Comparison of ENCODE assay signal across 23 cellular contexts in the genomic region with DNA sequence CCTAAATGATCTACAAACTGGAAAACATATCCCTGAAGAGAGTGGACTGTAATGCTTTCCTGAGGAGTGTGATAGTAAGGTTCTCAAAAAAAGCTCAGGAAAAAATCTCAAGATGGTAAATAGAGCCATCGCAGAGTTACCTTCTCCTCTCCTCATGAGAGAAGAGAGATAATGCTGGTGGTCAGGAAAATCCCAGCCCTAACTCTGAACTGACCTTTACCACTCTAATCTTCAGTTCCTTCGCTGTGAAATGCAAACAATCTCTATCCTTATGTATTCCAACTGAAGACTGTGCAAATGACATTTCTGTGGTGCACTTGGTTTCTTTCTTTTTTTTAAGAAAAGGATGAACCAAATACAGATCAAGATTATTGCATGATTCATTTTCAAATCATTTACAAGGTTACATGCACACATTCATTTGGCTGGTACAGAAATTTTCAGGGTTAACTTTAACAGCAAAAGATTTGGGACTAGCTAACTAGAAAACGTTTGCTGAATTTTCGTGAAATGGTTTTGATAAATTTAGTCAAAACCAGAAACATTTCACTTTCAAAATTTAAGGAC. TPM values are rescaled to one million over a fixed set of nuclear protein-coding genes. Genes with fewer than 3 reads are reported as not detected.
DNase-seq lines count a peak whose midpoint lies in the region; ATAC-seq, FAIRE-seq and TF ChIP-seq lines count a peak whose summit lies in the region.
"Had no signal": no experiment of that assay in that cellular context is flagged by ENCODE, and none has a peak within 500 bp of the region (broad histone marks: within the 10 kb centered on the region; RNA-seq: fewer than 3 reads in every experiment).

No MANE protein-coding gene starts in this region.

- no peak for ATAC-seq in HG03108 (IDR thresholded peaks at IDR 0.05; ENCODE audit: unreplicated experiment)
- ATAC-seq in HG02642 (IDR thresholded peaks at IDR 0.05; ENCODE audit: poor library complexity, unreplicated experiment), result no peak
- ATAC-seq: body of pancreas; HCT116; Panc1; stimulated activated naive CD8-positive, alpha-beta T cell treated with anti-CD3 and anti-CD28 coated beads, Interleukin-15, Interleukin-2, amounts not matched to agents 100 U/mL and 50 U/mL, for 24 hours had no signal

- no peak overlapping the region for H3K4me3 ChIP-seq in colonic mucosa
- H3K4me3 ChIP-seq in osteoblast (ENCODE audit: insufficient read depth, low read length), result peak overlapping the region; percentile 28
- H3K4me3 ChIP-seq: body of pancreas, esophagus muscularis mucosa had no signal

- H3K4me1 ChIP-seq in colonic mucosa (peaks cover 4% of the 10 kb centered on the region), osteoblast (ENCODE audit: insufficient read depth, low read length) (peaks cover 23% of the 10 kb centered on the region)

- peaks cover 21% of the 10 kb centered on the region for H3K79me2 ChIP-seq in osteoblast (ENCODE audit: insufficient read depth, low read length)

- no peak overlapping the region for H2AFZ ChIP-seq in osteoblast (ENCODE audit: low read length)

- no peak for TF ChIP-seq CTCF in colonic mucosa (IDR thresholded peaks at IDR 0.05)
- no peak for TF ChIP-seq CTCF in osteoblast (IDR thresholded peaks at IDR 0.05; ENCODE audit: extremely low read depth, low read depth, low read length)

- FAIRE-seq in GM12891 (lab: Jason Lieb, UNC), result peak; percentile 9

- H3K27me3 ChIP-seq in colonic mucosa (no peaks in the 10 kb centered on the region), osteoblast (ENCODE audit: insufficient read depth, low read length) (no peaks in the 10 kb centered on the region)
- H3K27me3 ChIP-seq: body of pancreas, esophagus muscularis mucosa had no signal

- H3K27ac ChIP-seq in colonic mucosa, result peak overlapping the region; percentile 34
- H3K27ac ChIP-seq in osteoblast (ENCODE audit: low read depth, low read length), result peak overlapping the region; percentile 65
- H3K27ac ChIP-seq: body of pancreas, esophagus muscularis mucosa had no signal

- H3K9ac ChIP-seq in colonic mucosa (ENCODE audit: low read depth in 2 of 2, low read length in 2 of 2), result no peak overlapping the region

- intact Hi-C loops in colonic mucosa (cut with DNase I), result no loop called here

- no peak for TF ChIP-seq POLR2A in GM12891 (IDR thresholded peaks at IDR 0.05; ENCODE audit: low read depth, low read length)

- H3K4me2 ChIP-seq in osteoblast (ENCODE audit: insufficient read depth, low read length), result peak overlapping the region; percentile 68

- DNase-seq in GM12891 (ENCODE audit: insufficient read length, low spot score), result no peak
- DNase-seq in M059J (ENCODE audit: low read depth), result peak; percentile 5
- no peak for DNase-seq in colonic mucosa
- DNase-seq in osteoblast (ENCODE audit: insufficient read length, low spot score, missing footprints), result no peak
- no peak for DNase-seq in germinal center (ENCODE audit: low spot score)
- no peak for DNase-seq in pons (ENCODE audit: low spot score)
- DNase-seq: activated CD4-positive, alpha-beta T cell treated with anti-CD3 and anti-CD28 coated beads for 1 hour; activated naive CD4-positive, alpha-beta T cell treated with anti-CD3 and anti-CD28 coated beads for 36 hours; C1 segment of cervical spinal cord; DMS153; glutamatergic neuron; NCI-H1048; NCI-H2081 treated with DMSO at 0.1 percent for 48 hours; NCI-H524; nephron progenitor cell; stimulated activated naive CD8-positive, alpha-beta T cell treated with anti-CD3 and anti-CD28 coated beads, Interleukin-15, Interleukin-2, amounts not matched to agents 100 U/mL and 50 U/mL, for 24 hours; T1000 had no signal

- H3K36me3 ChIP-seq in colonic mucosa (no peaks in the 10 kb centered on the region), osteoblast (ENCODE audit: insufficient read depth, low read length) (peaks cover under 1% of the 10 kb centered on the region)

- H4K20me1 ChIP-seq in osteoblast (ENCODE audit: insufficient read depth, low read length), result no peaks in the 10 kb centered on the region

- H3K9me3 ChIP-seq in colonic mucosa, result no peaks in the 10 kb centered on the region
- H3K9me3 ChIP-seq in osteoblast (ENCODE audit: low read depth, low read length), result no peaks in the 10 kb centered on the region
- H3K9me3 ChIP-seq: body of pancreas, esophagus muscularis mucosa had no signal

TF ChIP-seq in GM12891, 5 proteins besides CTCF, POLR2A, EP300 and RAD21:
- TF ChIP-seq POLR2AphosphoS5 (IDR thresholded peaks at IDR 0.05; ENCODE audit: low read depth, low read length) (no peak), POU2F2 (IDR thresholded peaks at IDR 0.05; ENCODE audit: low read depth, low read length) (no peak), PAX5 (IDR thresholded peaks at IDR 0.05; ENCODE audit: insufficient read depth, low read length, severe bottlenecking) (no peak), TAF1 (IDR thresholded peaks at IDR 0.05; ENCODE audit: low read depth, low read length) (no peak), SPI1 (IDR thresholded peaks at IDR 0.05; ENCODE audit: low read depth, low read length) (no peak)
TF ChIP-seq in GM12891: peak in this region for 0.

RNA-seq across cellular contexts. Expression of a gene that starts 8.3 kb away (rescaled TPM):
- 12.1 TPM for polyA plus RNA-seq in GM12891 (2012; ENCODE audit: low read depth, missing spikeins)
- total RNA-seq in M059J (2014; rRNA removed; shearing (Covaris generic)), result 15.0 and 23.3 TPM in 2 replicates
- total RNA-seq in colonic mucosa (1 to 10 TPM; 7.8 to 8.3 TPM), osteoblast (21.0 and 21.2 TPM in 2 replicates)
